ENCODE assay signal across 8 cellular contexts in genomic region chr19:51948979-51949378, GRCh38. TPM values are rescaled to one million over a fixed set of nuclear protein-coding genes. Genes with fewer than 3 reads are reported as not detected.
DNase-seq lines count a peak whose midpoint lies in the region; ATAC-seq and TF ChIP-seq lines count a peak whose summit lies in the region.
"Had no signal": no experiment of that assay in that cellular context is flagged by ENCODE, and none has a peak within 500 bp of the region (broad histone marks: within the 10 kb centered on the region; RNA-seq: fewer than 3 reads in every experiment).

No MANE protein-coding gene starts in this region.

- H3K27ac ChIP-seq in adrenal gland, result no peak overlapping the region
- no peak overlapping the region for H3K27ac ChIP-seq in thoracic aorta
- H3K27ac ChIP-seq: cardiac muscle cell, KMS-11 had no signal

- ATAC-seq in thoracic aorta (ENCODE audit: insufficient number of reproducible peaks, low FRiP score, low read depth) (no peak), left lobe of liver (no peak)

- H3K4me1 ChIP-seq in adrenal gland (replicated peaks in 1 of 2) (no peaks in the 10 kb centered on the region), thoracic aorta (ENCODE audit: control insufficient read depth in 1 of 2, low read depth in 2 of 2) (no peaks in the 10 kb centered on the region)

- H3K36me3 ChIP-seq in adrenal gland (replicated peaks in 1 of 2) (peaks cover 0 to 9% of the 10 kb centered on the region in 2 donors), thoracic aorta (peaks cover 19% of the 10 kb centered on the region)

- WGBS in adrenal gland, 4 donors, result 11 to 14% (median 13%) methylated on average over 15 to 25 of the region's 25 CpGs

- TF ChIP-seq CTCF in adrenal gland (IDR thresholded peaks at IDR 0.05) (no peak), thoracic aorta (IDR thresholded peaks at IDR 0.05) (no peak)

- DNase-seq in adrenal gland, result peak in 6 of 7 donors; percentile 7 to 59 (median 20)
- DNase-seq in head of caudate nucleus, result peak; percentile 43 to 90 (median 74)
- no peak for DNase-seq in thoracic aorta (ENCODE audit: low spot score)
- DNase-seq in left lobe of liver (ENCODE audit: low spot score), result no peak
- DNase-seq in SKM-1 (lab: John Stamatoyannopoulos, UW; ENCODE audit: unreplicated experiment), result no peak
- DNase-seq: NCI-H446 treated with DMSO at 0.1 percent for 48 hours had no signal

- H3K27me3 ChIP-seq in adrenal gland, result no peaks in the 10 kb centered on the region
- no peaks in the 10 kb centered on the region for H3K27me3 ChIP-seq in thoracic aorta (replicated peaks; ENCODE audit: insufficient read depth)
- H3K27me3 ChIP-seq: cardiac muscle cell had no signal

- H3K4me3 ChIP-seq in adrenal gland (peak overlapping the region in 1 of 4 donors; percentile 22), thoracic aorta (peak overlapping the region; percentile 6)
- H3K4me3 ChIP-seq: cardiac muscle cell had no signal

- no peak for TF ChIP-seq POLR2A in adrenal gland (IDR thresholded peaks at IDR 0.05)

- intact Hi-C loops in adrenal gland (cut with DNase I) (no loop called here), head of caudate nucleus (cut with DNase I) (no loop called here)

- peaks cover 8 to 44% (median 27%) of the 10 kb centered on the region in 3 donors for H3K9me3 ChIP-seq in adrenal gland (replicated peaks in 1 of 3)
- H3K9me3 ChIP-seq in thoracic aorta, result peaks cover 70% of the 10 kb centered on the region

RNA-seq across cellular contexts. Expression of gene ZNF613, which starts 21.7 kb away (rescaled TPM):
- total RNA-seq in adrenal gland, result 10 to 100 TPM in 1 of 8 donors, 1 to 10 TPM in 7; 4.1 to 14.1 (median 5.3) TPM
- 1 to 10 TPM; 3.6 to 7.2 (median 4.9) TPM for polyA plus RNA-seq in adrenal gland
- total RNA-seq in thoracic aorta, result 1 to 10 TPM; 2.0 to 2.2 TPM
- total RNA-seq in left lobe of liver, result 1.5 TPM

RNA-seq across cellular contexts. Expression of gene ZNF350, which starts 37.7 kb away (rescaled TPM):
- 10 to 100 TPM in 5 of 8 donors, 1 to 10 TPM in 3; 4.5 to 12.8 (median 11.1) TPM for total RNA-seq in adrenal gland
- 10 to 100 TPM in 2 of 3 donors, 1 to 10 TPM in 1; 8.0 to 10.9 (median 10.2) TPM for polyA plus RNA-seq in adrenal gland
- total RNA-seq in thoracic aorta, result 10 to 100 TPM in 1 of 2 donors, 1 to 10 TPM in 1; 7.3 to 15.4 TPM
- total RNA-seq in left lobe of liver, result 2.7 TPM

RNA-seq across cellular contexts. Expression of gene ZNF649, which starts 44.2 kb away (rescaled TPM):
- total RNA-seq in adrenal gland, result 10 to 100 TPM in 4 of 8 donors, 1 to 10 TPM in 4; 2.8 to 16.3 (median 10.1) TPM
- polyA plus RNA-seq in adrenal gland, result 1 to 10 TPM; 2.7 to 9.5 (median 2.9) TPM
- 10 to 100 TPM in 1 of 2 donors, 1 to 10 TPM in 1; 6.6 to 20.2 TPM for total RNA-seq in thoracic aorta
- total RNA-seq in left lobe of liver, result 2.7 TPM

RNA-seq across cellular contexts. Expression of gene ZNF615, which starts 59.0 kb away (rescaled TPM):
- 10 to 100 TPM in 7 of 8 donors, 1 to 10 TPM in 1; 7.5 to 30.7 (median 12.8) TPM for total RNA-seq in adrenal gland
- 1 to 10 TPM; 6.3 to 8.2 (median 7.3) TPM for polyA plus RNA-seq in adrenal gland
- 10 to 100 TPM in 1 of 2 donors, 1 to 10 TPM in 1; 4.7 to 19.8 TPM for total RNA-seq in thoracic aorta
- 4.4 TPM for total RNA-seq in left lobe of liver

Comparison
In these comparisons a context has a peak if more than half of its experiments do, and no peak if none do; other contexts are left out.
1. DNase-seq: peak in adrenal gland (6 of 7) and head of caudate nucleus (42 of 42); none in thoracic aorta (single experiment), left lobe of liver (single experiment) and SKM-1 (single experiment).